ENCODE assay signal across 30 cellular contexts in the genomic region with DNA sequence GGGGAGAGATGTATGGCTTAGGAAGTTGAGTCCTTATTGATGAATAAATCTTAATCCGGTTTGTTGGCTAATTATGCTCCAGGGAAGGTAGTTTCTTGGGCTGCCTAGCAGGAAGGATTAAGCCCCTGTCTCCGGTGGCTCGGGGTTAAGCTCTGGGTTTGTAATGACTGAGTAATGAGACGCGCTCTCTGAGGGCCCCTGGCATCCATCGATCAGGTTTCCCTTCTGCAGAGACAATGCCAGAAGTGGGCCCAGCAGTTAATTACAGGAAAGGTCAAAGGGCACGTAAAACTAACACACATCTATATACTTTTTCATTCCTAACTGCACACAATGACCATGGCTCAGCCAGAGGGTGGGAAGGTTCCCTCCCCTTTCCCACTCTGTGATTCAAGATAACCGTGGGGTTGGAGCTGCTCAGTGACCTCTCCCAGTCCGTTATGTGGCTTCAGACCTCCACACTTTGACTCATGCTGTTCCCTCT. TPM values are rescaled to one million over a fixed set of nuclear protein-coding genes. Genes with fewer than 3 reads are reported as not detected.
DNase-seq lines count a peak whose midpoint lies in the region; ATAC-seq, FAIRE-seq and TF ChIP-seq lines count a peak whose summit lies in the region.
"Had no signal": no experiment of that assay in that cellular context is flagged by ENCODE, and none has a peak within 500 bp of the region (broad histone marks: within the 10 kb centered on the region; RNA-seq: fewer than 3 reads in every experiment).

No MANE protein-coding gene starts in this region.

- no TSS peak for BruUV-seq in endothelial cell of umbilical vein (replicated peaks; lab: Mats Ljungman, UMichigan)

- no peak overlapping the region for H3K27ac ChIP-seq in endothelial cell of umbilical vein (ENCODE audit: insufficient read depth, low read depth, low read length)
- H3K27ac ChIP-seq: C4-2B, GM23248, pancreas, upper lobe of right lung had no signal

- H2AFZ ChIP-seq in endothelial cell of umbilical vein (ENCODE audit: low read depth, low read length): no peak overlapping the region
- H2AFZ ChIP-seq: GM23248 had no signal

- H3K27me3 ChIP-seq in H7 (ENCODE audit: control insufficient read depth, insufficient read depth, low read length) (no peaks in the 10 kb centered on the region), endothelial cell of umbilical vein (ENCODE audit: control insufficient read depth in 2 of 2, insufficient read depth in 2 of 2, low read length in 2 of 2) (peaks cover 0 to 2% of the 10 kb centered on the region in 2 experiments), BE2C (no peaks in the 10 kb centered on the region)
- H3K27me3 ChIP-seq: pancreas, upper lobe of right lung had no signal

- peak; percentile 40 for DNase-seq in H7
- peak; percentile 76 for DNase-seq in NCI-H82 treated with DMSO at 0.1 percent for 48 hours (lab: John Stamatoyannopoulos, UW; ENCODE audit: unreplicated experiment)
- DNase-seq in endothelial cell of umbilical vein (ENCODE audit: low read depth, low spot score): peak; percentile 41
- DNase-seq in retina: peak; percentile 76
- DNase-seq in NCI-H2196 (lab: John Stamatoyannopoulos, UW; ENCODE audit: unreplicated experiment): no peak
- no peak for DNase-seq in BE2C
- DNase-seq: activated CD4-positive, alpha-beta T cell treated with anti-CD3 and anti-CD28 coated beads for 1 hour; activated CD8-positive, alpha-beta T cell treated with anti-CD3 and anti-CD28 coated beads, Interleukin-2, amount 10 ng/mL, durations not matched to agents 7 days and 5 days; activated effector memory CD4-positive, alpha-beta T cell treated with Interleukin-2 at 50 U/mL for 16 hours; activated naive CD8-positive, alpha-beta T cell treated with anti-CD3 and anti-CD28 coated beads, Interleukin-2, amount 10 ng/mL, durations not matched to agents 7 days and 5 days; activated T-cell treated with anti-CD3 and anti-CD28 coated beads for 4 hours; cerebellar nuclear complex; GM23248; IMR-90; natural killer cell; NCI-H1092; NCI-H2029; pancreas; Right ventricle myocardium superior; stimulated activated CD4-positive, alpha-beta T cell treated with anti-CD3 and anti-CD28 coated beads, Interleukin-12 subunit alpha, Interleukin-12 subunit beta, amount 100 ng/mL, for 4 hours; stimulated activated CD4-positive, alpha-beta T cell treated with anti-CD3 and anti-CD28 coated beads, Interleukin-4, amount 100 ng/mL, for 1 hour; substantia nigra; T-helper 2 cell; upper lobe of right lung had no signal

- H3K9me1 ChIP-seq in endothelial cell of umbilical vein (replicated peaks; ENCODE audit: control insufficient read depth, extremely low read depth, insufficient read depth, low read length): no peaks in the 10 kb centered on the region

- no peak overlapping the region for H3K9ac ChIP-seq in endothelial cell of umbilical vein (replicated peaks; ENCODE audit: extremely low read depth, insufficient read depth, low read length)
- H3K9ac ChIP-seq: GM23248 had no signal

- no peaks in the 10 kb centered on the region for H4K20me1 ChIP-seq in endothelial cell of umbilical vein (replicated peaks; ENCODE audit: control insufficient read depth, extremely low read depth, insufficient read depth, low read length)

- CTCF ChIA-PET in endothelial cell of umbilical vein (lab: Charles Lee): interaction anchor here (1.1 to 2.1 kb wide), 2 partner anchors 20 to 53 kb away, joined by 6 to 7 read pairs; no protein-coding TSS in a partner anchor

- POLR2A ChIA-PET in endothelial cell of umbilical vein (lab: Charles Lee): no interaction called here

- no peak for FAIRE-seq in endothelial cell of umbilical vein (lab: Jason Lieb, UNC)
- FAIRE-seq: GM12892, keratinocyte, pancreas had no signal

- TF ChIP-seq POLR2A in endothelial cell of umbilical vein (IDR thresholded peaks at IDR 0.05; ENCODE audit: low read depth, low read length): no peak

- H3K4me3 ChIP-seq in H7 (ENCODE audit: insufficient read depth, low read depth, low read length) (no peak overlapping the region), endothelial cell of umbilical vein (replicated peaks in 1 of 3; ENCODE audit: insufficient read depth in 1 of 3, low read depth in 1 of 3, low read length in 3 of 3) (no peak overlapping the region), BE2C (ENCODE audit: low read depth, low read length) (no peak overlapping the region)
- H3K4me3 ChIP-seq: GM23248, pancreas, upper lobe of right lung had no signal

- no peaks in the 10 kb centered on the region for H3K79me2 ChIP-seq in endothelial cell of umbilical vein (ENCODE audit: control insufficient read depth, insufficient read depth, low read length)

- dilution Hi-C loops in endothelial cell of umbilical vein (cut with MboI; ENCODE audit: extremely low pct_ligation_motif_present, low sequenced_read_pairs): no loop called here

- no peak for TF ChIP-seq CTCF in endothelial cell of umbilical vein (IDR thresholded peaks at IDR 0.05; ENCODE audit: extremely low read depth in 1 of 2, insufficient read depth in 1 of 2, low read depth in 1 of 2, low read length in 2 of 2)
- TF ChIP-seq CTCF in BE2C (IDR thresholded peaks at IDR 0.05; ENCODE audit: low read depth, low read length): no peak

- ATAC-seq in GM21447 (IDR thresholded peaks at IDR 0.05; ENCODE audit: unreplicated experiment): no peak
- ATAC-seq: activated CD8-positive, alpha-beta T cell treated with anti-CD3 and anti-CD28 coated beads, Interleukin-2, amount 10 ng/mL, durations not matched to agents 7 days and 5 days; natural killer cell; pancreas; stimulated activated effector memory CD8-positive, alpha-beta T cell treated with anti-CD3 and anti-CD28 coated beads, Interleukin-12 subunit alpha, Interleukin-12 subunit beta, amount 100 ng/mL, for 72 hours; upper lobe of right lung had no signal

- no peak overlapping the region for H3K4me2 ChIP-seq in endothelial cell of umbilical vein (ENCODE audit: insufficient read depth, low read length)

- intact Hi-C loops in endothelial cell of umbilical vein (cut with micrococcal nuclease): no loop called here

- H3K4me1 ChIP-seq in endothelial cell of umbilical vein (ENCODE audit: control insufficient read depth, extremely low read depth, insufficient read depth, low read length) (no peaks in the 10 kb centered on the region), BE2C (no peaks in the 10 kb centered on the region)
- H3K4me1 ChIP-seq: pancreas, upper lobe of right lung had no signal

- H3K36me3 ChIP-seq in H7 (replicated peaks; ENCODE audit: control insufficient read depth, insufficient read depth, low read length) (no peaks in the 10 kb centered on the region), endothelial cell of umbilical vein (ENCODE audit: control insufficient read depth in 2 of 2, extremely low read depth in 1 of 2, insufficient read depth in 2 of 2, low read length in 2 of 2) (no peaks in the 10 kb centered on the region), BE2C (no peaks in the 10 kb centered on the region)
- H3K36me3 ChIP-seq: pancreas, upper lobe of right lung had no signal

- no peaks in the 10 kb centered on the region for H3K9me3 ChIP-seq in endothelial cell of umbilical vein (replicated peaks; ENCODE audit: control insufficient read depth, insufficient read depth, low read length)
- H3K9me3 ChIP-seq in BE2C: no peaks in the 10 kb centered on the region
- H3K9me3 ChIP-seq: pancreas, upper lobe of right lung had no signal

TF ChIP-seq in endothelial cell of umbilical vein, 7 proteins besides CTCF, POLR2A, EP300 and RAD21:
- no peak for TF ChIP-seq POLR2AphosphoS5 (IDR thresholded peaks at IDR 0.05; ENCODE audit: insufficient read depth, low read depth, low read length)

RNA-seq across cellular contexts. Expression of a gene that starts 16.8 kb away (rescaled TPM):
- 0.45 and 0.89 TPM in 2 replicates for total RNA-seq in H7 (2014; rRNA removed; shearing (Covaris generic))
- not detected in 2 replicates for total RNA-seq in endothelial cell of umbilical vein
- polyA plus RNA-seq in endothelial cell of umbilical vein: 0.07 TPM in 1 of 2 replicates, not detected in the other
- polyA plus RNA-seq in endothelial cell of umbilical vein (2011; cell fraction: cytosol; rRNA removed): 0.04 TPM in 1 of 2 replicates, not detected in the other
- not detected in 2 replicates for polyA plus RNA-seq in endothelial cell of umbilical vein (2011; cell fraction: nucleus; rRNA removed)
- 0.31 and 0.53 TPM in 2 replicates for polyA plus RNA-seq in endothelial cell of umbilical vein (2012)
- polyA minus RNA-seq in endothelial cell of umbilical vein: not detected in 2 replicates
- not detected for polyA minus RNA-seq in endothelial cell of umbilical vein (2011; cell fraction: cytosol; rRNA and poly(A)+ RNA removed)
- not detected in 2 replicates for polyA minus RNA-seq in endothelial cell of umbilical vein (2011; cell fraction: nucleus; rRNA and poly(A)+ RNA removed)
- polyA plus RNA-seq in BE2C (2012; ENCODE audit: insufficient read depth, insufficient read length, low read depth): 4.3 TPM
- total RNA-seq: epithelial cell of proximal tubule, GM23248, IMR-90 had no signal
- polyA plus RNA-seq: GM23248, IMR-90, keratinocyte had no signal

Comparison
In these comparisons a context has a peak if more than half of its experiments do, and no peak if none do; other contexts are left out.
1. DNase-seq: peak in H7 (single experiment), NCI-H82 treated with DMSO at 0.1 percent for 48 hours (single experiment), endothelial cell of umbilical vein (single experiment) and retina (single experiment); none in NCI-H2196 (single experiment) and BE2C (single experiment).